Comparison of ENCODE assay signal across 14 cellular contexts in genomic region chr11:62921201-62921572, GRCh38. TPM values are rescaled to one million over a fixed set of nuclear protein-coding genes. Genes with fewer than 3 reads are reported as not detected.
DNase-seq lines count a peak whose midpoint lies in the region; ATAC-seq, FAIRE-seq and TF ChIP-seq lines count a peak whose summit lies in the region.
"Had no signal": no experiment of that assay in that cellular context is flagged by ENCODE, and none has a peak within 500 bp of the region (broad histone marks: within the 10 kb centered on the region; RNA-seq: fewer than 3 reads in every experiment).

CHRM1 (minus strand) TSS chr11:62921363; CDS start chr11:62911100, 10,263 bp downstream.

- peak; percentile 50 to 85 (median 69) for ATAC-seq in pancreas
- ATAC-seq: psoas muscle had no signal

- H3K4me1 Mint-ChIP-seq in endothelial cell (ENCODE audit: unreplicated experiment) = peaks cover 17% of the 10 kb centered on the region

- no peak for FAIRE-seq in pancreas (lab: Jason Lieb, UNC)

- H3K27ac ChIP-seq in PC-9 (no peak within 1 kb of the TSS), pancreas (no peak within 1 kb of the TSS)
- H3K27ac ChIP-seq: KMS-11, psoas muscle had no signal

- no peak for TF ChIP-seq CTCF in PC-9 (conservative IDR thresholded peaks at IDR 0.05)
- TF ChIP-seq CTCF in endothelial cell (IDR thresholded peaks at IDR 0.05; ENCODE audit: unreplicated experiment) = no peak
- TF ChIP-seq CTCF in pancreas (IDR thresholded peaks at IDR 0.05) = no peak

- H3K4me3 ChIP-seq in PC-9 (no peak within 1 kb of the TSS), pancreas (peak within 1 kb of the TSS in 2 of 4 donors; percentile 27 to 36)
- H3K4me3 ChIP-seq: psoas muscle had no signal

- H3K9me2 ChIP-seq in PC-9 (ENCODE audit: insufficient read depth) = no peaks in the 10 kb centered on the region

- CTCF ChIA-PET in PC-9 (lab: Charles Lee) = no interaction called here

- peak; percentile 49 for DNase-seq in COR-L47 (lab: John Stamatoyannopoulos, UW)
- peak in 1 of 2 experiments; percentile 16 for DNase-seq in PC-9
- DNase-seq in endothelial cell (ENCODE audit: low spot score) = no peak
- DNase-seq in pancreas = peak; percentile 30 to 70 (median 62)
- DNase-seq in GF-D8 (lab: John Stamatoyannopoulos, UW) = no peak
- no peak for DNase-seq in HuH-7.5 (ENCODE audit: low spot score)
- no peak for DNase-seq in NCI-H524 (lab: John Stamatoyannopoulos, UW)
- no peak for DNase-seq in NCI-H128 (lab: John Stamatoyannopoulos, UW; ENCODE audit: unreplicated experiment)
- DNase-seq: CD4-positive, alpha-beta T cell; effector CD4-positive, alpha-beta T cell had no signal

- no peak within 1 kb of the TSS for H3K27ac Mint-ChIP-seq in endothelial cell (ENCODE audit: unreplicated experiment)
- H3K27ac Mint-ChIP-seq: CD4-positive, alpha-beta T cell; stimulated activated naive CD8-positive, alpha-beta T cell treated with anti-CD3 and anti-CD28 coated beads, Interleukin-15, Interleukin-2, amounts not matched to agents 100 ng/mL and 50 ng/mL, for 24 hours had no signal

- no peaks in the 10 kb centered on the region for H3F3A ChIP-seq in PC-9 (ENCODE audit: insufficient read depth, low read depth)

- no peaks in the 10 kb centered on the region for H3K9me3 ChIP-seq in PC-9 (ENCODE audit: insufficient read depth, low read depth)
- no peaks in the 10 kb centered on the region for H3K9me3 ChIP-seq in pancreas
- H3K9me3 ChIP-seq: left lung, psoas muscle had no signal

- peaks cover 10% of the 10 kb centered on the region for H3K27me3 Mint-ChIP-seq in endothelial cell (ENCODE audit: unreplicated experiment)

- 8 to 12% methylated on average over 9 of the region's 9 CpGs for WGBS in pancreas, 2 donors

- peak within 1 kb of the TSS; percentile 20; the same call in 1 of the 2 replicates for H3K4me2 ChIP-seq in PC-9
- H3K4me2 ChIP-seq: KMS-11 had no signal

- H2AFZ ChIP-seq in PC-9 = no peak within 1 kb of the TSS

- intact Hi-C loops in PC-9 (cut with micrococcal nuclease; ENCODE audit: unreplicated experiment) (no loop called here), pancreas (cut with DNase I) (no loop called here)

- H3K79me2 ChIP-seq in PC-9 (ENCODE audit: low read depth) = no peaks in the 10 kb centered on the region

- no TSS peak for BruUV-seq in PC-9 (replicated peaks; lab: Mats Ljungman, UMichigan)

- peaks cover 78% of the 10 kb centered on the region for H3K27me3 ChIP-seq in PC-9 (ENCODE audit: insufficient read depth, low read depth)
- H3K27me3 ChIP-seq in pancreas = peaks cover 0 to 12% (median 4%) of the 10 kb centered on the region in 4 donors

- no peaks in the 10 kb centered on the region for H3K9me3 Mint-ChIP-seq in endothelial cell (ENCODE audit: unreplicated experiment)
- H3K9me3 Mint-ChIP-seq: CD4-positive, alpha-beta T cell; stimulated activated naive CD8-positive, alpha-beta T cell treated with anti-CD3 and anti-CD28 coated beads, Interleukin-15, Interleukin-2, amounts not matched to agents 100 ng/mL and 50 ng/mL, for 24 hours had no signal

- H3K36me3 ChIP-seq in PC-9 (ENCODE audit: low read depth) (no peaks in the 10 kb centered on the region), pancreas (no peaks in the 10 kb centered on the region)
- H3K36me3 ChIP-seq: left lung had no signal

- no peaks in the 10 kb centered on the region for H3K4me1 ChIP-seq in PC-9 (replicated peaks; ENCODE audit: insufficient read depth)
- peaks cover 0 to 6% (median 0%) of the 10 kb centered on the region in 3 donors for H3K4me1 ChIP-seq in pancreas

- H4K20me1 ChIP-seq in PC-9 (ENCODE audit: insufficient read depth) = no peaks in the 10 kb centered on the region

- POLR2A ChIA-PET in PC-9 (lab: Charles Lee; ENCODE audit: unreplicated experiment) = no interaction called here

- H3K4me3 Mint-ChIP-seq in endothelial cell (ENCODE audit: unreplicated experiment) = peak within 1 kb of the TSS; percentile 31
- H3K4me3 Mint-ChIP-seq: stimulated activated naive CD8-positive, alpha-beta T cell treated with anti-CD3 and anti-CD28 coated beads, Interleukin-15, Interleukin-2, amounts not matched to agents 100 ng/mL and 50 ng/mL, for 24 hours had no signal

- H3K36me3 Mint-ChIP-seq in endothelial cell (ENCODE audit: low read depth, unreplicated experiment) = peaks cover 8% of the 10 kb centered on the region

RNA-seq across cellular contexts. Expression of gene CHRM1, which starts in this region (rescaled TPM):
- total RNA-seq in PC-9 (2021) = not detected in 2 replicates
- total RNA-seq in endothelial cell (ENCODE audit: unreplicated experiment) = not detected
- under 1 TPM in 5 of 6 donors, not detected in 1; 0.06 to 0.15 (median 0.09) TPM for total RNA-seq in pancreas
- polyA plus RNA-seq in pancreas = under 1 TPM; 0.14 to 0.19 TPM
- total RNA-seq: CD4-positive, alpha-beta T cell; psoas muscle had no signal

Comparison
In these comparisons a context has a peak if more than half of its experiments do, and no peak if none do; other contexts are left out.
1. Peak in DNase-seq and ATAC-seq in pancreas; RNA of the gene not detected or under 1 TPM.